11 cellular contexts compared by ENCODE assay signal in genomic region chr13:70964124-70964523, GRCh38.
A peak's percentile ranks its signal among the peaks of the same experiment; 100 is the strongest.
DNase-seq lines count a peak whose midpoint lies in the region; ATAC-seq, FAIRE-seq and TF ChIP-seq lines count a peak whose summit lies in the region.
"Had no signal": no experiment of that assay in that cellular context is flagged by ENCODE, and none has a peak within 500 bp of the region (broad histone marks: within the 10 kb centered on the region; RNA-seq: fewer than 3 reads in every experiment).

No MANE protein-coding gene starts in this region.

- no peak overlapping the region for H3K4me3 Mint-ChIP-seq in osteocyte (ENCODE audit: unreplicated experiment)
- H3K4me3 Mint-ChIP-seq: activated T-cell treated with anti-CD3 and anti-CD28 coated beads, Interleukin-2, amount 50 U/mL, for 4 hours had no signal

- H4K20me1 ChIP-seq in mammary epithelial cell (ENCODE audit: insufficient read depth, low read length) = no peaks in the 10 kb centered on the region

- H3K27me3 ChIP-seq in adipocyte (replicated peaks; ENCODE audit: control insufficient read depth, insufficient read depth, low read length) = no peaks in the 10 kb centered on the region
- no peaks in the 10 kb centered on the region for H3K27me3 ChIP-seq in mammary epithelial cell (ENCODE audit: insufficient read depth, low read length)
- H3K27me3 ChIP-seq: upper lobe of left lung had no signal

- CTCF ChIA-PET in mammary epithelial cell (lab: Charles Lee; ENCODE audit: low non-redundant PET) = no interaction called here

- no TSS peak for BruUV-seq in mammary epithelial cell (replicated peaks; lab: Mats Ljungman, UMichigan)

- H3K36me3 Mint-ChIP-seq in osteocyte (ENCODE audit: unreplicated experiment) = no peaks in the 10 kb centered on the region

- in situ Hi-C loops in mammary epithelial cell (cut with MboI; ENCODE audit: low sequenced_read_pairs in 2 of 2) = loop anchor here in 1 of 2 donors (25.0 kb wide), 1 partner anchor 1723 kb away; no protein-coding TSS in a partner anchor

- dilution Hi-C loops in mammary epithelial cell (cut with HindIII; ENCODE audit: low sequenced_read_pairs) = no loop called here

- no peaks in the 10 kb centered on the region for H3K79me2 ChIP-seq in mammary epithelial cell (ENCODE audit: insufficient read depth, low read length)

- H3K9me3 Mint-ChIP-seq in osteocyte (ENCODE audit: unreplicated experiment) = no peaks in the 10 kb centered on the region
- H3K9me3 Mint-ChIP-seq: activated T-cell treated with anti-CD3 and anti-CD28 coated beads, Interleukin-2, amount 50 U/mL, for 4 hours had no signal

- no peak for TF ChIP-seq POLR2A in GM12891 (IDR thresholded peaks at IDR 0.05; ENCODE audit: low read depth, low read length)

- peaks cover 5% of the 10 kb centered on the region for H3K27me3 Mint-ChIP-seq in osteocyte (ENCODE audit: unreplicated experiment)

- H3K9ac ChIP-seq in adipocyte (ENCODE audit: low read length) (no peak overlapping the region), mammary epithelial cell (ENCODE audit: insufficient read depth, low read length) (no peak overlapping the region)

- no peak overlapping the region for H2AFZ ChIP-seq in mammary epithelial cell (ENCODE audit: low read depth, low read length)

- WGBS in mammary epithelial cell (ENCODE audit: low coverage, missing lambda C conversion rate) = 93% methylated on average over 2 of the region's 2 CpGs

- H3K4me1 ChIP-seq in adipocyte (ENCODE audit: control insufficient read depth, insufficient read depth, low read length) (no peaks in the 10 kb centered on the region), mammary epithelial cell (ENCODE audit: insufficient read depth, low read length) (no peaks in the 10 kb centered on the region)
- H3K4me1 ChIP-seq: upper lobe of left lung had no signal

- H3K4me2 ChIP-seq in mammary epithelial cell (ENCODE audit: insufficient read depth, low read depth, low read length) = no peak overlapping the region

- intact Hi-C loops in mammary epithelial cell (cut with micrococcal nuclease) = loop anchor here (5.0 to 10.0 kb wide), 2 partner anchors 339 to 1013 kb away; no protein-coding TSS in a partner anchor

- ATAC-seq in GM21526 (IDR thresholded peaks at IDR 0.05; ENCODE audit: low FRiP score, unreplicated experiment) = no peak
- ATAC-seq: activated T-cell treated with anti-CD3 and anti-CD28 coated beads, Interleukin-2, amount 50 U/mL, for 4 hours had no signal

- H3K4me3 ChIP-seq in adipocyte (ENCODE audit: low read length) (no peak overlapping the region), mammary epithelial cell (replicated peaks in 1 of 3; ENCODE audit: insufficient read depth in 1 of 3, low read depth in 2 of 3, low read length in 3 of 3) (no peak overlapping the region)
- H3K4me3 ChIP-seq: upper lobe of left lung had no signal

- no peak overlapping the region for H3K27ac Mint-ChIP-seq in osteocyte (ENCODE audit: unreplicated experiment)

- no peaks in the 10 kb centered on the region for H3K9me3 ChIP-seq in adipocyte (ENCODE audit: control insufficient read depth, low read length)
- no peaks in the 10 kb centered on the region for H3K9me3 ChIP-seq in mammary epithelial cell (replicated peaks; ENCODE audit: insufficient read depth, low read length)
- H3K9me3 ChIP-seq: upper lobe of left lung had no signal

- H3K36me3 ChIP-seq in adipocyte (ENCODE audit: control insufficient read depth, insufficient read depth, low read length, severe bottlenecking) = no peaks in the 10 kb centered on the region
- no peaks in the 10 kb centered on the region for H3K36me3 ChIP-seq in mammary epithelial cell (ENCODE audit: insufficient read depth, low read length)
- H3K36me3 ChIP-seq: upper lobe of left lung had no signal

- peaks cover 2% of the 10 kb centered on the region for H3K4me1 Mint-ChIP-seq in osteocyte (ENCODE audit: unreplicated experiment)

- H3K27ac ChIP-seq in mammary epithelial cell (ENCODE audit: insufficient read depth, low read depth, low read length) = no peak overlapping the region
- H3K27ac ChIP-seq: upper lobe of left lung had no signal

- TF ChIP-seq CTCF in osteocyte (IDR thresholded peaks at IDR 0.05) (peak; percentile 37), mammary epithelial cell (conservative IDR thresholded peaks at IDR 0.05 in 1 of 2, IDR thresholded peaks at IDR 0.05 in 1 of 2; ENCODE audit: extremely low read depth in 1 of 2, insufficient read depth in 1 of 2, low read depth in 1 of 2, low read length in 2 of 2) (peak in 1 of 2 donors; percentile 33)

- DNase-seq in NCI-H2081 (lab: John Stamatoyannopoulos, UW) (peak; percentile 3 to 46), NCI-H2081 treated with DMSO at 0.1 percent for 48 hours (lab: John Stamatoyannopoulos, UW) (no peak), NCI-H1092 (lab: John Stamatoyannopoulos, UW) (peak; percentile 9), adipocyte (ENCODE audit: low read depth) (peak; percentile 27), osteocyte (ENCODE audit: extremely low spot score, unreplicated experiment) (no peak), GM12891 (ENCODE audit: insufficient read length, low spot score) (no peak), mammary epithelial cell (no peak)
- DNase-seq: activated T-cell treated with anti-CD3 and anti-CD28 coated beads, Interleukin-2, amount 50 U/mL, for 4 hours; T-helper 2 cell; upper lobe of left lung had no signal

- FAIRE-seq in GM12891 (lab: Jason Lieb, UNC) = no peak

TF ChIP-seq in GM12891, 5 proteins besides CTCF, POLR2A, EP300 and RAD21:
- TF ChIP-seq POU2F2 (IDR thresholded peaks at IDR 0.05; ENCODE audit: low read depth, low read length) (no peak), TAF1 (IDR thresholded peaks at IDR 0.05; ENCODE audit: low read depth, low read length) (no peak), PAX5 (IDR thresholded peaks at IDR 0.05; ENCODE audit: insufficient read depth, low read length, severe bottlenecking) (no peak), SPI1 (IDR thresholded peaks at IDR 0.05; ENCODE audit: low read depth, low read length) (no peak), POLR2AphosphoS5 (IDR thresholded peaks at IDR 0.05; ENCODE audit: low read depth, low read length) (no peak)

Comparison
In these comparisons a context has a peak if more than half of its experiments do, and no peak if none do; other contexts are left out.
1. DNase-seq: peak in NCI-H2081 (2 of 2), NCI-H1092 (single experiment) and adipocyte (single experiment); none in NCI-H2081 treated with DMSO at 0.1 percent for 48 hours (single experiment), osteocyte (single experiment), GM12891 (single experiment) and mammary epithelial cell (single experiment).